ENCODE assay signal across 20 cellular contexts in genomic region chr4:166585491-166585890, GRCh38.
A peak's percentile ranks its signal among the peaks of the same experiment; 100 is the strongest.
DNase-seq lines count a peak whose midpoint lies in the region; ATAC-seq and TF ChIP-seq lines count a peak whose summit lies in the region.
"Had no signal": no experiment of that assay in that cellular context is flagged by ENCODE, and none has a peak within 500 bp of the region (broad histone marks: within the 10 kb centered on the region; RNA-seq: fewer than 3 reads in every experiment).

No MANE protein-coding gene starts in this region.

- WGBS in SK-N-SH (ENCODE audit: low lambda C conversion rate), result 3% methylated on average over 3 of the region's 3 CpGs

- POLR2A ChIA-PET in SK-N-SH (lab: Yijun Ruan, JAX), result no interaction called here

- no peaks in the 10 kb centered on the region for H4K20me1 ChIP-seq in SK-N-SH (ENCODE audit: insufficient read depth)
- no peaks in the 10 kb centered on the region for H4K20me1 ChIP-seq in SU-DHL-6 (ENCODE audit: low read depth, low read length)
- H4K20me1 ChIP-seq in osteoblast (ENCODE audit: insufficient read depth, low read length), result no peaks in the 10 kb centered on the region
- H4K20me1 ChIP-seq: BLaER1 treated with 17β-estradiol and CSF1 and Interleukin-3, amounts not matched to agents 10 nM and 100 nM had no signal

- TF ChIP-seq CTCF in SK-N-SH (IDR thresholded peaks at IDR 0.05) (no peak), SU-DHL-6 (IDR thresholded peaks at IDR 0.05; ENCODE audit: insufficient read depth, low read length, poor library complexity, severe bottlenecking) (no peak), osteoblast (IDR thresholded peaks at IDR 0.05; ENCODE audit: extremely low read depth, low read depth, low read length) (no peak)

- ATAC-seq in SK-N-SH treated with all-trans-retinoic acid at 6 μM for 48 hours, result no peak
- ATAC-seq in GM19351 (IDR thresholded peaks at IDR 0.05; ENCODE audit: unreplicated experiment), result no peak
- ATAC-seq: A549 had no signal

- peak overlapping the region; percentile 39; the same call in 1 of the 2 replicates for H2AFZ ChIP-seq in SK-N-SH (ENCODE audit: low read depth)
- peak overlapping the region; percentile 36 for H2AFZ ChIP-seq in SU-DHL-6 (ENCODE audit: low read depth, low read length, severe bottlenecking)
- H2AFZ ChIP-seq in osteoblast (ENCODE audit: low read length), result peak overlapping the region; percentile 24

- H3K79me2 ChIP-seq in SK-N-SH (ENCODE audit: insufficient read depth) (no peaks in the 10 kb centered on the region), SU-DHL-6 (ENCODE audit: insufficient read depth, low read length) (no peaks in the 10 kb centered on the region), osteoblast (ENCODE audit: insufficient read depth, low read length) (no peaks in the 10 kb centered on the region)

- H3K9me3 ChIP-seq in SK-N-SH, result no peaks in the 10 kb centered on the region
- no peaks in the 10 kb centered on the region for H3K9me3 ChIP-seq in SU-DHL-6 (ENCODE audit: insufficient read depth, low read length)
- H3K9me3 ChIP-seq in osteoblast (ENCODE audit: low read depth, low read length), result no peaks in the 10 kb centered on the region
- H3K9me3 ChIP-seq: A549; BE2C; BLaER1 treated with 17β-estradiol and CSF1 and Interleukin-3, amounts not matched to agents 10 nM and 100 nM had no signal

- TF ChIP-seq RAD21 in SK-N-SH (IDR thresholded peaks at IDR 0.05; ENCODE audit: low read length), result no peak

- H3K4me2 ChIP-seq in SK-N-SH (no peak overlapping the region), SU-DHL-6 (ENCODE audit: low read depth, low read length, poor library complexity, severe bottlenecking) (no peak overlapping the region), osteoblast (ENCODE audit: insufficient read depth, low read length) (no peak overlapping the region)
- H3K4me2 ChIP-seq: A549; BLaER1 treated with 17β-estradiol and CSF1 and Interleukin-3, amounts not matched to agents 10 nM and 100 nM had no signal

- DNase-seq in SK-N-SH (no peak), osteoblast (ENCODE audit: insufficient read length, low spot score, missing footprints) (no peak), NCI-H2029 treated with DMSO at 0.1 percent for 48 hours (lab: John Stamatoyannopoulos, UW) (no peak)
- DNase-seq: ACHN; AML-193; BE2C; CD4-positive, alpha-beta T cell; CD8-positive, alpha-beta memory T cell; DMS 273 treated with DMSO at 0.1 percent for 48 hours; DMS79; EL; GF-D8; GOT3; HCEC 1CT had no signal

- no peak for TF ChIP-seq EP300 in SK-N-SH (IDR thresholded peaks at IDR 0.05; ENCODE audit: borderline replicate concordance in 1 of 2, low read depth in 1 of 2, low read length in 1 of 2)

- no peak overlapping the region for H3K27ac ChIP-seq in SK-N-SH (ENCODE audit: low read depth in 2 of 2, low read length in 1 of 2)
- no peak overlapping the region for H3K27ac ChIP-seq in SU-DHL-6 (ENCODE audit: low read depth, low read length)
- no peak overlapping the region for H3K27ac ChIP-seq in osteoblast (ENCODE audit: low read depth, low read length)
- H3K27ac ChIP-seq: 22Rv1; A549; BLaER1 treated with 17β-estradiol and CSF1 and Interleukin-3, amounts not matched to agents 10 nM and 100 nM had no signal

- H3K9ac ChIP-seq in SK-N-SH, result no peak overlapping the region
- H3K9ac ChIP-seq in SU-DHL-6 (ENCODE audit: low read length), result no peak overlapping the region
- H3K9ac ChIP-seq: BLaER1 treated with 17β-estradiol and CSF1 and Interleukin-3, amounts not matched to agents 10 nM and 100 nM had no signal

- H3K36me3 ChIP-seq in SK-N-SH (replicated peaks in 1 of 2; ENCODE audit: control insufficient read depth in 1 of 2, insufficient read depth in 2 of 2, low read length in 1 of 2) (no peaks in the 10 kb centered on the region), SU-DHL-6 (ENCODE audit: low read length) (no peaks in the 10 kb centered on the region), osteoblast (ENCODE audit: insufficient read depth, low read length) (no peaks in the 10 kb centered on the region)
- H3K36me3 ChIP-seq: BE2C; BLaER1 treated with 17β-estradiol and CSF1 and Interleukin-3, amounts not matched to agents 10 nM and 100 nM had no signal

- CTCF ChIA-PET in SK-N-SH (lab: Yijun Ruan, JAX), result interaction anchor here (1.1 kb wide), 1 partner anchor 12 kb away, joined by 3 read pairs; no protein-coding TSS in a partner anchor

- no peak overlapping the region for H3K4me3 ChIP-seq in SK-N-SH (ENCODE audit: low read depth in 2 of 2, low read length in 1 of 2)
- no peak overlapping the region for H3K4me3 ChIP-seq in SU-DHL-6 (ENCODE audit: insufficient read depth, low read length, poor library complexity, severe bottlenecking)
- no peak overlapping the region for H3K4me3 ChIP-seq in osteoblast (ENCODE audit: insufficient read depth, low read length)
- H3K4me3 ChIP-seq: A549; BLaER1 treated with 17β-estradiol and CSF1 and Interleukin-3, amounts not matched to agents 10 nM and 100 nM had no signal

- H3F3A ChIP-seq in SK-N-SH (replicated peaks; ENCODE audit: insufficient read depth) (no peaks in the 10 kb centered on the region), SU-DHL-6 (ENCODE audit: insufficient read depth) (no peaks in the 10 kb centered on the region)

- no peaks in the 10 kb centered on the region for H3K27me3 ChIP-seq in SK-N-SH (ENCODE audit: insufficient read depth)
- H3K27me3 ChIP-seq in SU-DHL-6 (ENCODE audit: low read length), result no peaks in the 10 kb centered on the region
- no peaks in the 10 kb centered on the region for H3K27me3 ChIP-seq in osteoblast (ENCODE audit: insufficient read depth, low read length)
- H3K27me3 ChIP-seq: BE2C; BLaER1 treated with 17β-estradiol and CSF1 and Interleukin-3, amounts not matched to agents 10 nM and 100 nM had no signal

- H3K9me2 ChIP-seq in SK-N-SH (no peaks in the 10 kb centered on the region), SU-DHL-6 (replicated peaks; ENCODE audit: insufficient read depth, low read length) (no peaks in the 10 kb centered on the region)

- H3K4me1 ChIP-seq in SK-N-SH (ENCODE audit: control insufficient read depth in 1 of 2, insufficient read depth in 2 of 2, low read depth in 1 of 2, low read length in 1 of 2) (no peaks in the 10 kb centered on the region), osteoblast (ENCODE audit: insufficient read depth, low read length) (no peaks in the 10 kb centered on the region)
- H3K4me1 ChIP-seq: A549; BE2C; BLaER1 treated with 17β-estradiol and CSF1 and Interleukin-3, amounts not matched to agents 10 nM and 100 nM had no signal

TF ChIP-seq in SK-N-SH, 30 proteins besides CTCF, POLR2A, EP300 and RAD21:
- TF ChIP-seq TAF1 (IDR thresholded peaks at IDR 0.05; ENCODE audit: borderline replicate concordance, low read depth, low read length) (no peak), RCOR1 (IDR thresholded peaks at IDR 0.05; ENCODE audit: low read length) (no peak), GATA2 (CRISPR knock-in tag; IDR thresholded peaks at IDR 0.05) (no peak), JUND (IDR thresholded peaks at IDR 0.05) (no peak), SMC3 (IDR thresholded peaks at IDR 0.05; ENCODE audit: low read depth, low read length) (no peak), SIN3A (IDR thresholded peaks at IDR 0.05; ENCODE audit: borderline replicate concordance, low read depth, low read length) (no peak), MEF2A (IDR thresholded peaks at IDR 0.05; ENCODE audit: borderline replicate concordance, low read depth) (no peak), ELF1 (IDR thresholded peaks at IDR 0.05) (no peak), YY1 (IDR thresholded peaks at IDR 0.05; ENCODE audit: low read depth) (no peak), MXI1 (IDR thresholded peaks at IDR 0.05; ENCODE audit: low read depth, low read length) (no peak)
- TF ChIP-seq, protein P1, sequence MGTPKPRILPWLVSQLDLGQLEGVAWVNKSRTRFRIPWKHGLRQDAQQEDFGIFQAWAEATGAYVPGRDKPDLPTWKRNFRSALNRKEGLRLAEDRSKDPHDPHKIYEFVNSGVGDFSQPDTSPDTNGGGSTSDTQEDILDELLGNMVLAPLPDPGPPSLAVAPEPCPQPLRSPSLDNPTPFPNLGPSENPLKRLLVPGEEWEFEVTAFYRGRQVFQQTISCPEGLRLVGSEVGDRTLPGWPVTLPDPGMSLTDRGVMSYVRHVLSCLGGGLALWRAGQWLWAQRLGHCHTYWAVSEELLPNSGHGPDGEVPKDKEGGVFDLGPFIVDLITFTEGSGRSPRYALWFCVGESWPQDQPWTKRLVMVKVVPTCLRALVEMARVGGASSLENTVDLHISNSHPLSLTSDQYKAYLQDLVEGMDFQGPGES (IDR thresholded peaks at IDR 0.05; ENCODE audit: low read depth, low read length), result no peak

TF ChIP-seq in SK-N-SH treated with all-trans-retinoic acid at 6 μM for 48 hours, 23 proteins besides CTCF, POLR2A, EP300 and RAD21 (continues in another document):
- TF ChIP-seq ZC3H10 (CRISPR knock-in tag; IDR thresholded peaks at IDR 0.05) (no peak), PPARA (CRISPR knock-in tag; IDR thresholded peaks at IDR 0.05; ENCODE audit: borderline replicate concordance) (no peak), CSDC2 (CRISPR knock-in tag; IDR thresholded peaks at IDR 0.05) (no peak), ISL1 (CRISPR knock-in tag; IDR thresholded peaks at IDR 0.05) (no peak), ESRRG (CRISPR knock-in tag; IDR thresholded peaks at IDR 0.05) (no peak), ZFP3 (CRISPR knock-in tag; IDR thresholded peaks at IDR 0.05) (no peak)
- TF ChIP-seq, protein P2, sequence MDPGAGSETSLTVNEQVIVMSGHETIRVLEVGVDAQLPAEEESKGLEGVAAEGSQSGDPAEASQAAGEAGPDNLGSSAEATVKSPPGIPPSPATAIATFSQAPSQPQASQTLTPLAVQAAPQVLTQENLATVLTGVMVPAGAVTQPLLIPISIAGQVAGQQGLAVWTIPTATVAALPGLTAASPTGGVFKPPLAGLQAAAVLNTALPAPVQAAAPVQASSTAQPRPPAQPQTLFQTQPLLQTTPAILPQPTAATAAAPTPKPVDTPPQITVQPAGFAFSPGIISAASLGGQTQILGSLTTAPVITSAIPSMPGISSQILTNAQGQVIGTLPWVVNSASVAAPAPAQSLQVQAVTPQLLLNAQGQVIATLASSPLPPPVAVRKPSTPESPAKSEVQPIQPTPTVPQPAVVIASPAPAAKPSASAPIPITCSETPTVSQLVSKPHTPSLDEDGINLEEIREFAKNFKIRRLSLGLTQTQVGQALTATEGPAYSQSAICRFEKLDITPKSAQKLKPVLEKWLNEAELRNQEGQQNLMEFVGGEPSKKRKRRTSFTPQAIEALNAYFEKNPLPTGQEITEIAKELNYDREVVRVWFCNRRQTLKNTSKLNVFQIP (CRISPR knock-in tag; IDR thresholded peaks at IDR 0.05; ENCODE audit: borderline replicate concordance, low read depth), result no peak
- TF ChIP-seq, protein P3, sequence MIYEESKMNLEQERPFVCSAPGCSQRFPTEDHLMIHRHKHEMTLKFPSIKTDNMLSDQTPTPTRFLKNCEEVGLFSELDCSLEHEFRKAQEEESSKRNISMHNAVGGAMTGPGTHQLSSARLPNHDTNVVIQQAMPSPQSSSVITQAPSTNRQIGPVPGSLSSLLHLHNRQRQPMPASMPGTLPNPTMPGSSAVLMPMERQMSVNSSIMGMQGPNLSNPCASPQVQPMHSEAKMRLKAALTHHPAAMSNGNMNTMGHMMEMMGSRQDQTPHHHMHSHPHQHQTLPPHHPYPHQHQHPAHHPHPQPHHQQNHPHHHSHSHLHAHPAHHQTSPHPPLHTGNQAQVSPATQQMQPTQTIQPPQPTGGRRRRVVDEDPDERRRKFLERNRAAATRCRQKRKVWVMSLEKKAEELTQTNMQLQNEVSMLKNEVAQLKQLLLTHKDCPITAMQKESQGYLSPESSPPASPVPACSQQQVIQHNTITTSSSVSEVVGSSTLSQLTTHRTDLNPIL (CRISPR knock-in tag; IDR thresholded peaks at IDR 0.05; ENCODE audit: low read depth), result no peak
